9 cellular contexts compared by ENCODE assay signal in genomic region chr1:12601690-12602632, GRCh38. TPM values are rescaled to one million over a fixed set of nuclear protein-coding genes. Genes with fewer than 3 reads are reported as not detected.
DNase-seq lines count a peak whose midpoint lies in the region; ATAC-seq and TF ChIP-seq lines count a peak whose summit lies in the region.
"Had no signal": no experiment of that assay in that cellular context is flagged by ENCODE, and none has a peak within 500 bp of the region (broad histone marks: within the 10 kb centered on the region; RNA-seq: fewer than 3 reads in every experiment).

No MANE protein-coding gene starts in this region.

- H3K9me3 Mint-ChIP-seq in CD4-positive, alpha-beta T cell, result no peaks in the 10 kb centered on the region
- no peaks in the 10 kb centered on the region for H3K9me3 Mint-ChIP-seq in nephron

- peaks cover 28% of the 10 kb centered on the region for H3K36me3 Mint-ChIP-seq in CD4-positive, alpha-beta T cell (ENCODE audit: low read depth)
- peaks cover 31% of the 10 kb centered on the region for H3K36me3 Mint-ChIP-seq in nephron (ENCODE audit: low read depth)

- H3K27ac ChIP-seq in CD4-positive, alpha-beta T cell (ENCODE audit: low read depth, low read length), result no peak overlapping the region
- H3K27ac ChIP-seq in coronary artery, result peak overlapping the region; percentile 57 to 66
- H3K27ac ChIP-seq: KMS-11 had no signal

- intact Hi-C loops in CD4-positive, alpha-beta T cell (cut with DNase I, micrococcal nuclease), result loop anchor here (1.0 kb wide), 2 partner anchors 17 to 18 kb away; no protein-coding TSS in a partner anchor
- intact Hi-C loops in mucosa of descending colon (cut with DNase I, micrococcal nuclease), result no loop called here

- H3K27ac Mint-ChIP-seq in CD4-positive, alpha-beta T cell, result peak overlapping the region; percentile 75
- H3K27ac Mint-ChIP-seq in nephron, result peak overlapping the region; percentile 9 to 97 (median 82)

- DNase-seq in CD4-positive, alpha-beta T cell, result no peak
- DNase-seq in NOMO-1 (lab: John Stamatoyannopoulos, UW; ENCODE audit: unreplicated experiment in 2 of 2) (peak; percentile 58), coronary artery (ENCODE audit: low spot score) (no peak), NCI-H345 treated with DMSO at 0.1 percent for 48 hours (lab: John Stamatoyannopoulos, UW; ENCODE audit: unreplicated experiment) (no peak), mucosa of descending colon (no peak), G401 (ENCODE audit: low spot score) (no peak)

- in situ Hi-C loops in G401 (cut with HindIII; ENCODE audit: low sequenced_read_pairs), result no loop called here

- no peaks in the 10 kb centered on the region for H3K36me3 ChIP-seq in mucosa of descending colon (ENCODE audit: low read depth)

- H3K27me3 ChIP-seq in CD4-positive, alpha-beta T cell (ENCODE audit: control insufficient read depth, insufficient read depth, low read length), result no peaks in the 10 kb centered on the region

- H3K4me1 Mint-ChIP-seq in CD4-positive, alpha-beta T cell (ENCODE audit: low read depth), result peaks cover 71% of the 10 kb centered on the region
- peaks cover 61% of the 10 kb centered on the region for H3K4me1 Mint-ChIP-seq in nephron

- POLR2A ChIA-PET in CD4-positive, alpha-beta T cell (lab: Charles Lee), result interaction anchor here (0.9 to 3.1 kb wide), 3 partner anchors 15 to 128 kb away, joined by 3 to 59 read pairs (median 3); partner anchors contain the start of gene DHRS3

- H3K9me3 ChIP-seq in CD4-positive, alpha-beta T cell (ENCODE audit: control insufficient read depth, low read length), result no peaks in the 10 kb centered on the region
- no peaks in the 10 kb centered on the region for H3K9me3 ChIP-seq in mucosa of descending colon

- no peaks in the 10 kb centered on the region for H3K27me3 Mint-ChIP-seq in CD4-positive, alpha-beta T cell
- no peaks in the 10 kb centered on the region for H3K27me3 Mint-ChIP-seq in nephron (ENCODE audit: low read depth)

- H3K4me3 ChIP-seq in coronary artery, result no peak overlapping the region
- H3K4me3 ChIP-seq in mucosa of descending colon, result no peak overlapping the region

- no peak for ATAC-seq in CD4-positive, alpha-beta T cell (ENCODE audit: poor library complexity)
- ATAC-seq in mucosa of descending colon, result no peak
- no peak for ATAC-seq in GM19324 (IDR thresholded peaks at IDR 0.05; ENCODE audit: low FRiP score, unreplicated experiment)

- peaks cover 34% of the 10 kb centered on the region for H3K4me1 ChIP-seq in mucosa of descending colon (ENCODE audit: low read depth)

- peak overlapping the region; percentile 9 for H3K4me3 Mint-ChIP-seq in CD4-positive, alpha-beta T cell
- no peak overlapping the region for H3K4me3 Mint-ChIP-seq in nephron

- CTCF ChIA-PET in CD4-positive, alpha-beta T cell (lab: Charles Lee), result interaction anchor here (0.7 to 3.1 kb wide), 9 partner anchors 11 to 196 kb away, joined by 3 to 78 read pairs (median 4); partner anchors contain the start of gene DHRS3

- no peak for TF ChIP-seq CTCF in CD4-positive, alpha-beta T cell (IDR thresholded peaks at IDR 0.05)
- TF ChIP-seq CTCF in coronary artery (IDR thresholded peaks at IDR 0.05) (no peak), nephron (IDR thresholded peaks at IDR 0.05; ENCODE audit: unreplicated experiment in 3 of 3) (no peak), mucosa of descending colon (IDR thresholded peaks at IDR 0.05) (no peak)

RNA-seq across cellular contexts. Expression of gene DHRS3, which starts 16.0 kb away (rescaled TPM):
- 100 to 1,000 TPM; 102 to 108 TPM for total RNA-seq in CD4-positive, alpha-beta T cell
- 100 to 1,000 TPM in 1 of 3 donors, 10 to 100 TPM in 2; 85.9 to 141 (median 90.1) TPM for total RNA-seq in mucosa of descending colon
- 9.1 and 13.5 TPM in 2 replicates for total RNA-seq in G401 (2014; rRNA removed; shearing (Covaris generic))

RNA-seq across cellular contexts. Expression of gene AADACL4, which starts 41.9 kb away (rescaled TPM):
- total RNA-seq in CD4-positive, alpha-beta T cell, result not detected
- total RNA-seq in mucosa of descending colon, result not detected
- total RNA-seq in G401 (2014; rRNA removed; shearing (Covaris generic)), result not detected in 2 replicates

Comparison
In these comparisons a context has a peak if more than half of its experiments do, and no peak if none do; other contexts are left out.
1. DNase-seq: peak in NOMO-1 (2 of 2); none in CD4-positive, alpha-beta T cell (0 of 10), coronary artery (single experiment), NCI-H345 treated with DMSO at 0.1 percent for 48 hours (single experiment), mucosa of descending colon (0 of 3) and G401 (single experiment).
2. intact Hi-C loops: an anchor here in CD4-positive, alpha-beta T cell (1.0 kb wide); none called in mucosa of descending colon.